8 cellular contexts compared by ENCODE assay signal in the genomic region with DNA sequence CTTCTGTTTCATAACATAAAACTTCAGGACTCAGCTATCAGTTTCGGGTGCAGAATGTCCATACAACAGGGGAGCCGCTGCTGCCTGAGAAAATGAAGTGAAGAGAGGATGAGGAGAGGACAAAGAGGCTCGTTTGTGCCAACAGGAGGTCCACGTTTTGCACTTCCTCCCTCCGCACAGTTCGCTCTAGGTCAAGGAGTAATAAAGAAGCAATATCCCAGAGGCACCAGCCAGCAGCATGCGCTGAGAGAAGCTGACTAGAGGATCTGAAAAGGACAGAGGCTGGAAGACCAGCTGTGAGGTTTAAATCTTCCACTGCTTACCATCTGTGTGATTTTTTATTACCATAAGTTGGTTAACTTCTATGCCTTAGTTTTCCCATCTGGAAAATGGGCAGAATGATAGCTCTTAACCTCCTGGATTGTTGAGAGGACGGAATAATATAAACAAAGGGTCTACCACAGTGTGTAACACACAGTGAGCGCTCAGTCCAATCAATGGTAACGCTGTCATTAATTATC. TPM values are rescaled to one million over a fixed set of nuclear protein-coding genes. Genes with fewer than 3 reads are reported as not detected.
DNase-seq lines count a peak whose midpoint lies in the region; ATAC-seq and TF ChIP-seq lines count a peak whose summit lies in the region.

No MANE protein-coding gene starts in this region.

- DNase-seq in heart left ventricle: no peak
- DNase-seq in left ventricle myocardium superior: no peak
- no peak for DNase-seq in adipocyte (ENCODE audit: low read depth)
- no peak for DNase-seq in lower leg skin (ENCODE audit: low spot score in 2 of 2)
- no peak for DNase-seq in uterus
- DNase-seq in SW 1271 (lab: John Stamatoyannopoulos, UW): no peak
- no peak for DNase-seq in DMS 273 (lab: John Stamatoyannopoulos, UW; ENCODE audit: unreplicated experiment)

- no peak for TF ChIP-seq POLR2A in heart left ventricle (IDR thresholded peaks at IDR 0.05)
- no peak for TF ChIP-seq POLR2A in lower leg skin (IDR thresholded peaks at IDR 0.05)
- TF ChIP-seq POLR2A in uterus (IDR thresholded peaks at IDR 0.05): no peak

- ATAC-seq in heart left ventricle (no peak), left ventricle myocardium superior (no peak), HG02588 (IDR thresholded peaks at IDR 0.05; ENCODE audit: unreplicated experiment) (no peak)

- 27 to 29% (median 28%) methylated on average over 10 of the region's 10 CpGs for WGBS in heart left ventricle, 4 donors
- 25 to 31% methylated on average over 10 of the region's 10 CpGs for WGBS in lower leg skin, 2 donors

- H3K9me3 ChIP-seq in heart left ventricle (peaks cover 0 to 5% (median 0%) of the 10 kb centered on the region in 12 donors), adipocyte (ENCODE audit: control insufficient read depth, low read length) (peaks cover 12% of the 10 kb centered on the region), uterus (no peaks in the 10 kb centered on the region)

- H3K36me3 ChIP-seq in heart left ventricle (peaks cover 0 to 39% (median 23%) of the 10 kb centered on the region in 9 donors), adipocyte (ENCODE audit: control insufficient read depth, insufficient read depth, low read length, severe bottlenecking) (peaks cover 48% of the 10 kb centered on the region), uterus (no peaks in the 10 kb centered on the region)

- H3K27me3 ChIP-seq in heart left ventricle: no peaks in the 10 kb centered on the region
- H3K27me3 ChIP-seq in adipocyte (replicated peaks; ENCODE audit: control insufficient read depth, insufficient read depth, low read length): no peaks in the 10 kb centered on the region
- H3K27me3 ChIP-seq in uterus: no peaks in the 10 kb centered on the region

- H3K9ac ChIP-seq in adipocyte (ENCODE audit: low read length): peak overlapping the region; percentile 92

- TF ChIP-seq CTCF in heart left ventricle (IDR thresholded peaks at IDR 0.05): no peak
- TF ChIP-seq CTCF in lower leg skin (IDR thresholded peaks at IDR 0.05): no peak
- no peak for TF ChIP-seq CTCF in uterus (IDR thresholded peaks at IDR 0.05)

- H3K4me1 ChIP-seq in heart left ventricle: peaks cover 0 to 31% (median 15%) of the 10 kb centered on the region in 12 donors
- H3K4me1 ChIP-seq in adipocyte (ENCODE audit: control insufficient read depth, insufficient read depth, low read length): peaks cover 40% of the 10 kb centered on the region
- peaks cover 0 to 5% of the 10 kb centered on the region in 2 donors for H3K4me1 ChIP-seq in uterus

- peak overlapping the region in 9 of 12 donors; percentile 68 to 84 (median 74) for H3K27ac ChIP-seq in heart left ventricle
- H3K27ac ChIP-seq in uterus: peak overlapping the region; percentile 63 to 82

- intact Hi-C loops in heart left ventricle (cut with DNase I) (loop anchor here in 9 of 10 donors (2.0 to 10.0 kb wide), 6 partner anchors 114 to 264 kb away; a partner anchor contains a TSS), left ventricle myocardium superior (cut with micrococcal nuclease) (loop anchor here (10.0 kb wide), 1 partner anchor 122 kb away; no protein-coding TSS in a partner anchor), lower leg skin (cut with DNase I; ENCODE audit: low total_unique reads) (no loop called here), uterus (cut with DNase I; ENCODE audit: low total_unique reads) (no loop called here)

- H3K4me3 ChIP-seq in heart left ventricle (peak overlapping the region; percentile 70 to 96 (median 85)), adipocyte (ENCODE audit: low read length) (peak overlapping the region; percentile 91), lower leg skin (ENCODE audit: low read depth, poor library complexity, severe bottlenecking) (peak overlapping the region; percentile 71), uterus (peak overlapping the region; percentile 69 to 89)

RNA-seq across cellular contexts. Expression of a gene that starts 0.7 kb away (rescaled TPM):
- total RNA-seq in heart left ventricle: 100 to 1,000 TPM in 1 of 9 donors, 10 to 100 TPM in 6, 1 to 10 TPM in 2; 8.7 to 104 (median 16.9) TPM
- polyA plus RNA-seq in heart left ventricle: 10 to 100 TPM in 1 of 2 donors, 1 to 10 TPM in 1; 5.8 to 18.7 TPM
- total RNA-seq in left ventricle myocardium superior: 25.0 TPM
- total RNA-seq in lower leg skin: 1 to 10 TPM; 3.1 to 7.0 (median 4.7) TPM
- total RNA-seq in uterus: 10 to 100 TPM in 1 of 4 donors, 1 to 10 TPM in 3; 4.6 to 28.6 (median 7.7) TPM

Comparison
In these comparisons a context has a peak if more than half of its experiments do, and no peak if none do; other contexts are left out.
1. intact Hi-C loops: an anchor here in heart left ventricle (2.0 to 10.0 kb wide) and left ventricle myocardium superior (10.0 kb wide); none called in lower leg skin and uterus.